ENCODE assay signal across 8 cellular contexts in the genomic region with DNA sequence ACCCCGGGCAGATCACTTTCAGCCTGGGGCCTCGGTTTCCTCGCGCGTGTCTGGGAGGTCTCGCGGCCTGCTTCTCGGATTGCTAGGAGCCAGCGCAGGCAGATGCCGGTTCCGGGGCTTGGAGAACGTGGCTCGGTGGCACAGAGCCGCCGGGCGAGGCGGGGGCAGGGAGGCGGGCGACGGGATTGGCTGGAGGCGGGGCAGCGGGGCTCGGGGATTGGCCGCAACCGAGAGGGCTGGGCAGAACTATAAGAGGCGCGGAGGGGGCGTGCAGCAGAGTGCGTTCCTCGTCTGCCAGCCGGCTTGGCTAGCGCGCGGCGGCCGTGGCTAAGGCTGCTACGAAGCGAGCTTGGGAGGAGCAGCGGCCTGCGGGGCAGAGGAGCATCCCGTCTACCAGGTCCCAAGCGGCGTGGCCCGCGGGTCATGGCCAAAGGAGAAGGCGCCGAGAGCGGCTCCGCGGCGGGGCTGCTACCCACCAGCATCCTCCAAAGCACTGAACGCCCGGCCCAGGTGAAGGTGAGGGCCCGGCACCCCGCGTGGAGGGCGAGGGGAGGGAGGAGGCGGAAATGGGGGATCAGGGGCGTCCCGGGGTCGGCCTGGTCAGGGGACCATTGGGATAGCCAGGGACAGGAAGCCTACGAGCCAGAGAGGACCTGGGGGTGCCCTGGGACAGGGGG.
A peak's percentile ranks its signal among the peaks of the same experiment; 100 is the strongest.
DNase-seq lines count a peak whose midpoint lies in the region; ATAC-seq and TF ChIP-seq lines count a peak whose summit lies in the region.

A gene (plus strand): TSS at position 276 of the 677 bp plus-strand sequence. CDS start 148 bp downstream, at position 424.

- DNase-seq in GM04503 (ENCODE audit: low read depth) (peak; percentile 47), NCI-H146 (lab: John Stamatoyannopoulos, UW) (peak; percentile 90), T-helper 2 cell (peak; percentile 65 to 90 (median 84)), astrocyte of the cerebellum (ENCODE audit: low read depth) (peak; percentile 66), hippocampal formation (lab: John Stamatoyannopoulos, UW) (peak; percentile 85 to 92), retina (peak; percentile 83)

- peak; percentile 85 for ATAC-seq in HG02642 (IDR thresholded peaks at IDR 0.05; ENCODE audit: poor library complexity, unreplicated experiment)
- no peak for ATAC-seq in GM18519 (IDR thresholded peaks at IDR 0.05; ENCODE audit: low FRiP score, unreplicated experiment)

- peak within 1 kb of the TSS; percentile 54 for H3K4me3 ChIP-seq in astrocyte of the cerebellum (ENCODE audit: low read depth, low read length)

- in situ Hi-C loops in astrocyte of the cerebellum (cut with HindIII; ENCODE audit: low sequenced_read_pairs), result no loop called here

- TF ChIP-seq CTCF in astrocyte of the cerebellum (IDR thresholded peaks at IDR 0.05; ENCODE audit: low read depth, low read length, missing control alignments), result no peak
